In the genomic region with DNA sequence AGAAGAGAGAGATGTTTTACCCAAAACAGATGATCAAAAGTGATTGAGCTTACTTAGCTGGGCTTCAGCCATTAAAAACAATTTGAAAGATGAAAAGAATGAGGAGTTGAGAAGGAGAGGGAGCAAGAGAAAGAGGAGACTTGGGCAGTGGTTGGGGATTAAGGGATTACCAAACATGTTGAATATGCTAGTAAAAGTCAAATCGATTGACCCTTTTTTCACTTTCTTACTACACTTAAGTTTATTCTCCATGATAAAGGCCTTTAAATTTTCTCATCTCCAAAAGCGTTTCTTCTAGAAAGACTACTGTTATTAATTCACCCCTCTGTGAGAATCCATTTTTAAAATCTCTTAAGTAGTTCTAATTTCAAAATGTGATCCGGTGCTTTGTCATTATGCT, we compare ENCODE assay signal across 19 cellular contexts.
DNase-seq lines count a peak whose midpoint lies in the region; FAIRE-seq and TF ChIP-seq lines count a peak whose summit lies in the region.
"Had no signal": no experiment of that assay in that cellular context is flagged by ENCODE, and none has a peak within 500 bp of the region (broad histone marks: within the 10 kb centered on the region; RNA-seq: fewer than 3 reads in every experiment).

No MANE protein-coding gene starts in this region.

- DNase-seq in H1 (ENCODE audit: low read depth in 1 of 2, low spot score in 2 of 2) (no peak), CD1c-positive myeloid dendritic cell (ENCODE audit: extremely low spot score) (no peak), T-helper 2 cell (no peak), NCI-H1048 (lab: John Stamatoyannopoulos, UW) (no peak)
- DNase-seq: 8988T; ACHN; BE2C; C1 segment of cervical spinal cord; Caco-2; Calu3; CD4-positive, alpha-beta T cell; CD8-positive, alpha-beta T cell; DMS79 treated with DMSO at 0.1 percent for 48 hours; GF-D8 had no signal

- POLR2A ChIA-PET in H1 (lab: Charles Lee; ENCODE audit: partially characterized antibody) = no interaction called here

- TF ChIP-seq RAD21 in H1 (IDR thresholded peaks at IDR 0.05 in 1 of 2, conservative IDR thresholded peaks at IDR 0.05 in 1 of 2; ENCODE audit: low read depth in 2 of 2, low read length in 2 of 2) = no peak

- no peak overlapping the region for H4K8ac ChIP-seq in H1 (ENCODE audit: extremely low read depth, insufficient read depth, low read length)

- H3K56ac ChIP-seq in H1 (replicated peaks; ENCODE audit: insufficient read length, low read depth, low read length) = no peak overlapping the region

- no peak overlapping the region for H2BK15ac ChIP-seq in H1 (ENCODE audit: low read length)

- H3K9me3 ChIP-seq in OCI-LY1 (ENCODE audit: low read length) = no peaks in the 10 kb centered on the region
- no peaks in the 10 kb centered on the region for H3K9me3 ChIP-seq in H1 (ENCODE audit: insufficient read depth in 2 of 2, low read depth in 1 of 2, low read length in 1 of 2)
- H3K9me3 ChIP-seq: BE2C, Caco-2 had no signal

- no peak for TF ChIP-seq EP300 in H1 (IDR thresholded peaks at IDR 0.05; ENCODE audit: borderline replicate concordance in 1 of 2, low read depth in 2 of 2, low read length in 2 of 2)

- H3K23ac ChIP-seq in H1 (ENCODE audit: insufficient read length) = no peak overlapping the region

- CTCF ChIA-PET in H1 (lab: Charles Lee; ENCODE audit: partially characterized antibody) = no interaction called here

- H2AFZ ChIP-seq in OCI-LY1 (ENCODE audit: low read length) (no peak overlapping the region), H1 (ENCODE audit: low read length) (peak overlapping the region; percentile 21; the same call in 1 of the 2 replicates)

- H2BK120ac ChIP-seq in H1 (replicated peaks; ENCODE audit: low read depth, low read length) = no peak overlapping the region

- 82% methylated on average over 3 of the region's 3 CpGs; no CpG with 5 or more reads in 1 of the 2 experiments for WGBS in H1 (ENCODE audit: extremely low coverage in 1 of 2, insufficient coverage in 1 of 2, insufficient read length in 1 of 2, insufficient replicate concordance in 2 of 2, low coverage in 1 of 2, low lambda C conversion rate in 2 of 2, missing lambda C conversion rate in 1 of 2), 2 experiments

- H3K79me1 ChIP-seq in H1 (ENCODE audit: low read depth, low read length) = no peaks in the 10 kb centered on the region

- H2BK5ac ChIP-seq in H1 (ENCODE audit: low read depth, low read length) = no peak overlapping the region

- H3K4me3 ChIP-seq in OCI-LY1 (ENCODE audit: low read depth, low read length, poor library complexity, severe bottlenecking) (no peak overlapping the region), H1 (ENCODE audit: extremely low read depth in 1 of 4, insufficient read depth in 2 of 4, low read depth in 3 of 4, low read length in 4 of 4) (no peak overlapping the region)
- H3K4me3 ChIP-seq: BLaER1 had no signal

- H3K18ac ChIP-seq in H1 (ENCODE audit: extremely low read depth, low read length) = no peak overlapping the region

- H2BK12ac ChIP-seq in H1 (ENCODE audit: low read depth, low read length) = no peak overlapping the region

- no peak overlapping the region for H2AK5ac ChIP-seq in H1 (ENCODE audit: low read depth, low read length)

- H3K79me2 ChIP-seq in OCI-LY1 (ENCODE audit: insufficient read depth, low read length) (no peaks in the 10 kb centered on the region), H1 (ENCODE audit: control insufficient read depth in 1 of 2, insufficient read depth in 2 of 2, low read length in 2 of 2) (no peaks in the 10 kb centered on the region)

- TF ChIP-seq CTCF in OCI-LY1 (IDR thresholded peaks at IDR 0.05; ENCODE audit: low read length) (no peak), H1 (IDR thresholded peaks at IDR 0.05; ENCODE audit: control extremely low read depth in 1 of 3, insufficient read depth in 1 of 3, low read depth in 1 of 3, low read length in 3 of 3) (no peak)

- no peak overlapping the region for H4K5ac ChIP-seq in H1 (ENCODE audit: insufficient read length, low read depth, low read length)

- H4K91ac ChIP-seq in H1 (replicated peaks; ENCODE audit: insufficient read length, low read length) = no peak overlapping the region

- no peaks in the 10 kb centered on the region for H3K27me3 ChIP-seq in OCI-LY1 (ENCODE audit: insufficient read depth, low read length)
- no peaks in the 10 kb centered on the region for H3K27me3 ChIP-seq in H1 (replicated peaks in 1 of 4; ENCODE audit: control insufficient read depth in 3 of 4, extremely low read depth in 1 of 4, insufficient read depth in 3 of 4, low read length in 3 of 4)
- H3K27me3 ChIP-seq: BE2C, BLaER1 had no signal

- H3F3A ChIP-seq in OCI-LY1 (ENCODE audit: insufficient read depth, low read length) = no peaks in the 10 kb centered on the region

- H3K23me2 ChIP-seq in H1 (ENCODE audit: low read depth, low read length) = no peaks in the 10 kb centered on the region; the same call in 1 of the 2 replicates

- no peak overlapping the region for H3K4ac ChIP-seq in H1 (replicated peaks; ENCODE audit: insufficient read length, low read depth, low read length)

- no peak for FAIRE-seq in H1 (lab: Jason Lieb, UNC)
- FAIRE-seq: D721Med, GM12891, GM19239 had no signal

- H3K4me2 ChIP-seq in OCI-LY1 (ENCODE audit: low read length) = peak overlapping the region; percentile 4; the same call in 1 of the 2 replicates
- H3K4me2 ChIP-seq in H1 (ENCODE audit: insufficient read depth in 1 of 2, low read depth in 2 of 2, low read length in 2 of 2) = no peak overlapping the region
- H3K4me2 ChIP-seq: BLaER1 had no signal

- no peak for TF ChIP-seq POLR2A in H1 (IDR thresholded peaks at IDR 0.05; ENCODE audit: control extremely low read depth in 1 of 2, low read depth in 2 of 2, low read length in 2 of 2)

- H3K36me3 ChIP-seq in OCI-LY1 (ENCODE audit: insufficient read depth, low read length) (no peaks in the 10 kb centered on the region), H1 (ENCODE audit: control insufficient read depth in 2 of 4, insufficient read depth in 4 of 4, low read length in 3 of 4) (no peaks in the 10 kb centered on the region)
- H3K36me3 ChIP-seq: BE2C, BLaER1 had no signal

- H3K27ac ChIP-seq in OCI-LY1 (ENCODE audit: low read depth, low read length, poor library complexity, severe bottlenecking) (no peak overlapping the region), H1 (ENCODE audit: low read depth, low read length) (no peak overlapping the region)
- H3K27ac ChIP-seq: BLaER1 had no signal

- no peak overlapping the region for H2BK20ac ChIP-seq in H1 (ENCODE audit: low read length)

- H3K9ac ChIP-seq in OCI-LY1 (ENCODE audit: low read length) = no peak overlapping the region
- H3K9ac ChIP-seq in H1 (replicated peaks in 1 of 4; ENCODE audit: extremely low read depth in 1 of 4, low read depth in 3 of 4, low read length in 3 of 4) = no peak overlapping the region
- H3K9ac ChIP-seq: BLaER1 had no signal

- H3K14ac ChIP-seq in H1 (ENCODE audit: insufficient read length) = no peak overlapping the region

- no peaks in the 10 kb centered on the region for H3K9me2 ChIP-seq in OCI-LY1 (ENCODE audit: low read depth, low read length)

- H4K20me1 ChIP-seq in OCI-LY1 (ENCODE audit: insufficient read depth, low read length) (no peaks in the 10 kb centered on the region), H1 (replicated peaks in 1 of 2; ENCODE audit: control insufficient read depth in 1 of 2, insufficient read depth in 2 of 2, low read length in 2 of 2) (no peaks in the 10 kb centered on the region)
- H4K20me1 ChIP-seq: BLaER1 had no signal

- H3K4me1 ChIP-seq in OCI-LY1 (ENCODE audit: insufficient read depth, low read length, severe bottlenecking) (peaks cover 19% of the 10 kb centered on the region), H1 (replicated peaks in 1 of 4; ENCODE audit: control insufficient read depth in 3 of 4, insufficient read depth in 4 of 4, low read length in 3 of 4) (no peaks in the 10 kb centered on the region)
- H3K4me1 ChIP-seq: BE2C, BLaER1, Caco-2 had no signal

TF ChIP-seq in H1, 55 proteins besides CTCF, POLR2A, EP300 and RAD21:
- TF ChIP-seq, protein P1, sequence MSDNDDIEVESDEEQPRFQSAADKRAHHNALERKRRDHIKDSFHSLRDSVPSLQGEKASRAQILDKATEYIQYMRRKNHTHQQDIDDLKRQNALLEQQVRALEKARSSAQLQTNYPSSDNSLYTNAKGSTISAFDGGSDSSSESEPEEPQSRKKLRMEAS (IDR thresholded peaks at IDR 0.05) = no peak
- TF ChIP-seq TCF12 (IDR thresholded peaks at IDR 0.05; ENCODE audit: low read depth, low read length) = no peak
- no peak for TF ChIP-seq RFX5 (IDR thresholded peaks at IDR 0.05; ENCODE audit: borderline replicate concordance, low read depth, low read length)
- no peak for TF ChIP-seq TAF1 (IDR thresholded peaks at IDR 0.05; ENCODE audit: low read depth, low read length)
- TF ChIP-seq NRF1 (IDR thresholded peaks at IDR 0.05; ENCODE audit: low read depth, low read length) = no peak
- TF ChIP-seq, protein P2, sequence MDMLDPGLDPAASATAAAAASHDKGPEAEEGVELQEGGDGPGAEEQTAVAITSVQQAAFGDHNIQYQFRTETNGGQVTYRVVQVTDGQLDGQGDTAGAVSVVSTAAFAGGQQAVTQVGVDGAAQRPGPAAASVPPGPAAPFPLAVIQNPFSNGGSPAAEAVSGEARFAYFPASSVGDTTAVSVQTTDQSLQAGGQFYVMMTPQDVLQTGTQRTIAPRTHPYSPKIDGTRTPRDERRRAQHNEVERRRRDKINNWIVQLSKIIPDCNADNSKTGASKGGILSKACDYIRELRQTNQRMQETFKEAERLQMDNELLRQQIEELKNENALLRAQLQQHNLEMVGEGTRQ (IDR thresholded peaks at IDR 0.05; ENCODE audit: low read length) = no peak
- no peak for TF ChIP-seq BRCA1 (IDR thresholded peaks at IDR 0.05; ENCODE audit: low read depth, low read length)
- TF ChIP-seq EZH2 (IDR thresholded peaks at IDR 0.05; ENCODE audit: low read depth, low read length, severe bottlenecking) = no peak
TF ChIP-seq in H1: peak in this region for 0.
